ENCODE assay signal across 9 cellular contexts in genomic region chr11:68677432-68677831, GRCh38. TPM values are rescaled to one million over a fixed set of nuclear protein-coding genes. Genes with fewer than 3 reads are reported as not detected.
DNase-seq lines count a peak whose midpoint lies in the region; ATAC-seq and TF ChIP-seq lines count a peak whose summit lies in the region.
"Had no signal": no experiment of that assay in that cellular context is flagged by ENCODE, and none has a peak within 500 bp of the region (broad histone marks: within the 10 kb centered on the region; RNA-seq: fewer than 3 reads in every experiment).

No MANE protein-coding gene starts in this region.

- peak; percentile 6 for TF ChIP-seq CTCF in brain microvascular endothelial cell (IDR thresholded peaks at IDR 0.05; ENCODE audit: low read depth, low read length, missing control alignments)

- peak; percentile 12 for DNase-seq in CD1c-positive myeloid dendritic cell (ENCODE audit: extremely low spot score)
- peak; percentile 90 for DNase-seq in MG63
- peak; percentile 51 for DNase-seq in brain microvascular endothelial cell
- DNase-seq in left kidney (ENCODE audit: low read depth, low spot score): peak; percentile 40
- no peak for DNase-seq in NCI-H2081 treated with DMSO at 0.1 percent for 48 hours (lab: John Stamatoyannopoulos, UW)
- DNase-seq: occipital lobe had no signal

- H3K36me3 ChIP-seq in MG63 (no peaks in the 10 kb centered on the region), brain microvascular endothelial cell (replicated peaks) (no peaks in the 10 kb centered on the region)

- no peak overlapping the region for H3K27ac ChIP-seq in brain microvascular endothelial cell

- no peaks in the 10 kb centered on the region for H3K9me3 ChIP-seq in MG63

- no peak overlapping the region for H3K4me3 ChIP-seq in MG63
- no peak overlapping the region for H3K4me3 ChIP-seq in brain microvascular endothelial cell (ENCODE audit: low read depth, low read length)

- in situ Hi-C loops in brain microvascular endothelial cell (cut with HindIII; ENCODE audit: low pct_ligation_motif_present, low sequenced_read_pairs): no loop called here

- H3K27me3 ChIP-seq in MG63 (no peaks in the 10 kb centered on the region), brain microvascular endothelial cell (replicated peaks) (no peaks in the 10 kb centered on the region)

- ATAC-seq in HG03354 (IDR thresholded peaks at IDR 0.05; ENCODE audit: poor library complexity, severe bottlenecking, unreplicated experiment) (no peak), HG03378 (IDR thresholded peaks at IDR 0.05; ENCODE audit: unreplicated experiment) (no peak), GM19023 (IDR thresholded peaks at IDR 0.05; ENCODE audit: unreplicated experiment) (no peak)

RNA-seq across cellular contexts. Expression of gene GAL, which starts 6.9 kb away (rescaled TPM):
- total RNA-seq in MG63 (2014; rRNA removed; shearing (Covaris generic); ENCODE audit: low replicate concordance): 4.8 TPM in 1 of 2 replicates, not detected in the other
- total RNA-seq: occipital lobe had no signal
